In genomic region chr1:47501069-47501468, GRCh38 we compare ENCODE assay signal across 9 cellular contexts.
"Had no signal": no experiment of that assay in that cellular context is flagged by ENCODE, and none has a peak within 500 bp of the region (broad histone marks: within the 10 kb centered on the region; RNA-seq: fewer than 3 reads in every experiment).

No MANE protein-coding gene starts in this region.

- ATAC-seq: HepG2 had no signal

- H3K4me2 ChIP-seq: KMS-11 had no signal

- FAIRE-seq: HepG2 had no signal

- H3K4me3 ChIP-seq: GM23248 had no signal

- DNase-seq: GM23248, GOT3, H7, HCEC 1CT, HFFc6, KBM-7 had no signal

- H3K27ac ChIP-seq: GM23248, HL-60, KMS-11 had no signal
